ENCODE assay signal across 8 cellular contexts in genomic region chr19:38387550-38388309, GRCh38. TPM values are rescaled to one million over a fixed set of nuclear protein-coding genes. Genes with fewer than 3 reads are reported as not detected.
DNase-seq lines count a peak whose midpoint lies in the region; ATAC-seq and TF ChIP-seq lines count a peak whose summit lies in the region.

A gene with protein sequence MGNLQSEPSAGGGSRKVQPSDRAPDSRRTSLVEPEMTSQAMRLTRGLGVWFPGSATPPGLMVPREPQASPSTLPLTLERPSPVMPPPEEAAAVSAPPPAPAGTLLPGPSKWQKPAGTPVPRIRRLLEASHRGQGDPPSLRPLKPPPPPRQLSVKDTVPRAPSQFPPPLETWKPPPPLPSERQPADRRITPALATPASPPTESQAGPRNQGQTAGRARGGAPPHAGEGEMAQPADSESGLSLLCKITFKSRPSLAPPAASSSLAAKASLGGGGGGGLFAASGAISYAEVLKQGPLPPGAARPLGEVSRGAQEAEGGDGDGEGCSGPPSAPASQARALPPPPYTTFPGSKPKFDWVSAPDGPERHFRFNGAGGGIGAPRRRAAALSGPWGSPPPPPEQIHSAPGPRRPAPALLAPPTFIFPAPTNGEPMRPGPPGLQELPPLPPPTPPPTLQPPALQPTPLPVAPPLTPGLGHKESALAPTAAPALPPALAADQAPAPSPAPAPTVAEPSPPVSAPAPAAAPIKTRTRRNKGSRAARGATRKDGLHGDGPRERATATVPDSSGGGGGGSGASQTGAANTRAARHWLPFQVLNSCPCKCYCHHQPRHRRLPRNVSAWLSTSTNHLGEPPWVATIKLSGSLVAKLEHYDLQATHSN (minus strand): TSS chr19:38388034. CDS start chr19:38387261, 773 bp downstream.

- H3K27me3 ChIP-seq in left ventricle myocardium inferior (ENCODE audit: low read depth) (peaks cover 45% of the 10 kb centered on the region), tibial nerve (peaks cover 0 to 14% of the 10 kb centered on the region in 2 donors)

- H3K4me3 Mint-ChIP-seq in T-helper 17 cell = peak within 1 kb of the TSS; percentile 93

- H3K36me3 Mint-ChIP-seq in T-helper 17 cell (ENCODE audit: low read depth) = peaks cover 7% of the 10 kb centered on the region

- H3K27ac ChIP-seq in left ventricle myocardium inferior (replicated peaks) = peak within 1 kb of the TSS; percentile 43
- peak within 1 kb of the TSS in 3 of 4 donors; percentile 54 to 90 (median 82) for H3K27ac ChIP-seq in tibial nerve

- TF ChIP-seq CTCF in left ventricle myocardium inferior (IDR thresholded peaks at IDR 0.05; ENCODE audit: borderline replicate concordance) = no peak
- TF ChIP-seq CTCF in tibial nerve (IDR thresholded peaks at IDR 0.05) = no peak

- H3K4me1 ChIP-seq in left ventricle myocardium inferior (peaks cover 44% of the 10 kb centered on the region), tibial nerve (peaks cover 0 to 46% (median 23%) of the 10 kb centered on the region in 4 donors)

- H3K36me3 ChIP-seq in left ventricle myocardium inferior (peaks cover 37% of the 10 kb centered on the region), tibial nerve (peaks cover 3 to 33% (median 11%) of the 10 kb centered on the region in 3 donors)

- no peaks in the 10 kb centered on the region for H3K27me3 Mint-ChIP-seq in T-helper 17 cell

- intact Hi-C loops in left ventricle myocardium inferior (cut with micrococcal nuclease) = no loop called here
- intact Hi-C loops in posterior cingulate gyrus (cut with DNase I) = no loop called here

- H3K9me3 ChIP-seq in T-helper 17 cell (ENCODE audit: control insufficient read depth, low read length, poor library complexity, severe bottlenecking) (no peaks in the 10 kb centered on the region), left ventricle myocardium inferior (replicated peaks) (no peaks in the 10 kb centered on the region), tibial nerve (no peaks in the 10 kb centered on the region)

- H3K4me3 ChIP-seq in left ventricle myocardium inferior = peak within 1 kb of the TSS; percentile 66
- H3K4me3 ChIP-seq in tibial nerve = peak within 1 kb of the TSS; percentile 29 to 59 (median 48)

- ATAC-seq in GM19372 (IDR thresholded peaks at IDR 0.05; ENCODE audit: low read depth, unreplicated experiment) (peak; percentile 47), T-helper 17 cell (peak; percentile 81)

- peak within 1 kb of the TSS; percentile 85 for H3K27ac Mint-ChIP-seq in T-helper 17 cell

- WGBS in tibial nerve, 2 donors = 1 to 3% methylated on average over 43 to 50 of the region's 50 CpGs

- no peak for TF ChIP-seq POLR2A in tibial nerve (IDR thresholded peaks at IDR 0.05)

- TF ChIP-seq EP300 in tibial nerve (IDR thresholded peaks at IDR 0.05) = peak in 1 of 2 donors; percentile 34

- peaks cover 26% of the 10 kb centered on the region for H3K4me1 Mint-ChIP-seq in T-helper 17 cell

- DNase-seq in AG08396 (ENCODE audit: low spot score) (peak; percentile 98), NCI-H128 (lab: John Stamatoyannopoulos, UW; ENCODE audit: unreplicated experiment) (peak; percentile 85), T-helper 17 cell (peak; percentile 67 to 80 (median 75)), amniotic stem cell (lab: John Stamatoyannopoulos, UW) (peak; percentile 94), left ventricle myocardium inferior (peak; percentile 74), posterior cingulate gyrus (peak; percentile 52 to 95 (median 78)), tibial nerve (ENCODE audit: low spot score in 2 of 2) (peak; percentile 43 to 78)

RNA-seq across cellular contexts. Expression of the gene that starts here (rescaled TPM):
- total RNA-seq in T-helper 17 cell = not detected
- total RNA-seq in left ventricle myocardium inferior = not detected
- total RNA-seq in tibial nerve = not detected

Comparison
In these comparisons a context has a peak if more than half of its experiments do, and no peak if none do; other contexts are left out.
1. Peak in every context shown above with its lines: DNase-seq, ATAC-seq, H3K4me3 ChIP-seq and H3K27ac ChIP-seq.
2. Peak in DNase-seq and ATAC-seq in T-helper 17 cell; RNA of the gene not detected or under 1 TPM.
3. Peak in DNase-seq, H3K4me3 ChIP-seq and H3K27ac ChIP-seq in left ventricle myocardium inferior; RNA of the gene not detected or under 1 TPM.
4. Peak in DNase-seq, H3K4me3 ChIP-seq and H3K27ac ChIP-seq in tibial nerve; RNA of the gene not detected or under 1 TPM.